Comparison of ENCODE assay signal across 8 cellular contexts in genomic region chr3:52536369-52537164, GRCh38. TPM values are rescaled to one million over a fixed set of nuclear protein-coding genes. Genes with fewer than 3 reads are reported as not detected.
DNase-seq lines count a peak whose midpoint lies in the region; ATAC-seq and TF ChIP-seq lines count a peak whose summit lies in the region.

TSS of gene UQCC5 (plus strand) at chr3:52536605. CDS start at chr3:52536756, 151 bp downstream.

- H3K9me3 ChIP-seq in DND-41 (ENCODE audit: insufficient read depth, low read length, severe bottlenecking) (no peaks in the 10 kb centered on the region), Panc1 (ENCODE audit: control insufficient read depth, insufficient read depth, low read depth, low read length) (no peaks in the 10 kb centered on the region), muscle layer of colon (ENCODE audit: low read length) (no peaks in the 10 kb centered on the region)

- in situ Hi-C loops in Panc1 (cut with HindIII; ENCODE audit: low pct_unique_long_range_greater_than_20kb, low sequenced_read_pairs): no loop called here

- H3K36me3 ChIP-seq in DND-41 (ENCODE audit: insufficient read depth, low read length) (peaks cover 14% of the 10 kb centered on the region), KMS-11 (ENCODE audit: insufficient read depth) (no peaks in the 10 kb centered on the region; the same call in 1 of the 2 replicates), Panc1 (ENCODE audit: control insufficient read depth, insufficient read depth, low read length) (no peaks in the 10 kb centered on the region; the same call in 1 of the 2 replicates), muscle layer of colon (ENCODE audit: insufficient read depth, low read length) (peaks cover 5% of the 10 kb centered on the region)

- H3K79me2 ChIP-seq in DND-41 (ENCODE audit: insufficient read depth, low read length) (peaks cover 31% of the 10 kb centered on the region), KMS-11 (ENCODE audit: insufficient read depth, low read depth) (peaks cover 44% of the 10 kb centered on the region; the same call in 1 of the 2 replicates)

- H3K4me1 ChIP-seq in DND-41 (ENCODE audit: insufficient read depth, low read length): peaks cover 35% of the 10 kb centered on the region
- peaks cover 18% of the 10 kb centered on the region for H3K4me1 ChIP-seq in KMS-11 (ENCODE audit: low read depth, poor library complexity, severe bottlenecking)
- peaks cover 21% of the 10 kb centered on the region for H3K4me1 ChIP-seq in Panc1 (ENCODE audit: control insufficient read depth, insufficient read depth, low read length)
- peaks cover 37% of the 10 kb centered on the region for H3K4me1 ChIP-seq in muscle layer of colon (ENCODE audit: insufficient read depth, low read length)

- POLR2A ChIA-PET in Panc1 (lab: Charles Lee): interaction anchor here (0.7 kb wide), 1 partner anchor 9 kb away, joined by 3 read pairs; no protein-coding TSS in a partner anchor

- H3K4me3 ChIP-seq in DND-41 (ENCODE audit: low read depth in 1 of 2, low read length in 2 of 2) (peak within 1 kb of the TSS; percentile 37 to 72), KMS-11 (IDR thresholded peaks at IDR 0.05; ENCODE audit: insufficient read depth, low read depth, low read length) (peak within 1 kb of the TSS; percentile 50), Panc1 (ENCODE audit: low read depth in 2 of 2, low read length in 2 of 2) (peak within 1 kb of the TSS; percentile 90 to 94), muscle layer of colon (ENCODE audit: low read depth in 1 of 2, low read length in 2 of 2) (peak within 1 kb of the TSS; percentile 74 to 84)

- BruUV-seq in Panc1 (replicated peaks; lab: Mats Ljungman, UMichigan): no TSS peak

- H3K27ac ChIP-seq in DND-41 (ENCODE audit: low read length) (peak within 1 kb of the TSS; percentile 72), KMS-11 (peak within 1 kb of the TSS; percentile 57), Panc1 (ENCODE audit: low read length) (peak within 1 kb of the TSS; percentile 92), muscle layer of colon (ENCODE audit: low read depth, low read length) (peak within 1 kb of the TSS; percentile 91)

- intact Hi-C loops in Panc1 (cut with micrococcal nuclease; ENCODE audit: unreplicated experiment): no loop called here

- TF ChIP-seq CTCF in DND-41 (IDR thresholded peaks at IDR 0.05; ENCODE audit: borderline replicate concordance, extremely low read depth, low read length, poor library complexity, severe bottlenecking) (no peak), KMS-11 (conservative IDR thresholded peaks at IDR 0.05; ENCODE audit: low read depth, low read length) (no peak), Panc1 (IDR thresholded peaks at IDR 0.05) (no peak)

- H3K9ac ChIP-seq in DND-41 (ENCODE audit: low read depth, low read length) (peak within 1 kb of the TSS; percentile 73), KMS-11 (peak within 1 kb of the TSS; percentile 77), muscle layer of colon (ENCODE audit: low read length) (peak within 1 kb of the TSS; percentile 47)

- H2AFZ ChIP-seq in DND-41 (ENCODE audit: low read depth, low read length) (peak within 1 kb of the TSS; percentile 83), KMS-11 (ENCODE audit: low read depth) (peak within 1 kb of the TSS; percentile 47)

- H4K20me1 ChIP-seq in DND-41 (ENCODE audit: insufficient read depth, low read length) (peaks cover 7% of the 10 kb centered on the region; the same call in 1 of the 2 replicates), KMS-11 (ENCODE audit: insufficient read depth) (no peaks in the 10 kb centered on the region)

- H3K27me3 ChIP-seq in DND-41 (ENCODE audit: insufficient read depth, low read length, poor library complexity): no peaks in the 10 kb centered on the region
- no peaks in the 10 kb centered on the region for H3K27me3 ChIP-seq in KMS-11 (ENCODE audit: insufficient read depth, low read depth)
- H3K27me3 ChIP-seq in Panc1 (ENCODE audit: control insufficient read depth, insufficient read depth, low read length): no peaks in the 10 kb centered on the region
- no peaks in the 10 kb centered on the region for H3K27me3 ChIP-seq in muscle layer of colon (ENCODE audit: control insufficient read depth in 1 of 2, insufficient read depth in 2 of 2, low read length in 2 of 2)

- H3K4me2 ChIP-seq in DND-41 (ENCODE audit: insufficient read depth, low read length): peak within 1 kb of the TSS; percentile 86
- peak within 1 kb of the TSS; percentile 95 for H3K4me2 ChIP-seq in KMS-11

- DNase-seq in DND-41 (peak; percentile 99), Panc1 (ENCODE audit: low read depth, low spot score) (peak; percentile 77)
- DNase-seq in activated T-cell treated with anti-CD3 and anti-CD28 coated beads, Interleukin-2, amount 50 U/mL, for 48 hours: peak; percentile 97 to 99
- DNase-seq in stimulated activated CD8-positive, alpha-beta memory T cell treated with anti-CD3 and anti-CD28 coated beads, Interleukin-7, amount 100 ng/mL, for 1 hour (ENCODE audit: low read depth in 2 of 2): peak; percentile 92

- ATAC-seq in DND-41 (ENCODE audit: insufficient read depth, low read depth): peak; percentile 96
- ATAC-seq in GM21786 (IDR thresholded peaks at IDR 0.05; ENCODE audit: unreplicated experiment): peak; percentile 82
- ATAC-seq in Panc1: peak; percentile 90
- peak; percentile 94 for ATAC-seq in esophagus mucosa

- CTCF ChIA-PET in Panc1 (lab: Charles Lee): no interaction called here

RNA-seq across cellular contexts. Expression of gene UQCC5, which starts in this region (rescaled TPM):
- total RNA-seq in Panc1 (2021; ENCODE audit: unreplicated experiment) (27.3 TPM), esophagus mucosa (17.6 TPM)
- polyA plus RNA-seq in Panc1 (2012; ENCODE audit: insufficient read length): 68.1 TPM

Comparison
In these comparisons a context has a peak if more than half of its experiments do, and no peak if none do; other contexts are left out.
1. Peak in every context shown above with its lines: DNase-seq, ATAC-seq, H3K4me3 ChIP-seq and H3K27ac ChIP-seq.